In genomic region chr11:96229354-96229973, GRCh38 we compare ENCODE assay signal across 10 cellular contexts.
DNase-seq lines count a peak whose midpoint lies in the region; ATAC-seq and TF ChIP-seq lines count a peak whose summit lies in the region.
"Had no signal": no experiment of that assay in that cellular context is flagged by ENCODE, and none has a peak within 500 bp of the region (broad histone marks: within the 10 kb centered on the region; RNA-seq: fewer than 3 reads in every experiment).

No MANE protein-coding gene starts in this region.

- no peaks in the 10 kb centered on the region for H3K9me3 ChIP-seq in Peyer's patch
- no peaks in the 10 kb centered on the region for H3K9me3 ChIP-seq in WERI-Rb-1 (ENCODE audit: severe bottlenecking)

- no peaks in the 10 kb centered on the region for H3K9me3 Mint-ChIP-seq in activated CD4-positive, alpha-beta T cell treated with anti-CD3 and anti-CD28 coated beads, Interleukin-2, amount 10 ng/mL, durations not matched to agents 24 days and 14 days
- no peaks in the 10 kb centered on the region for H3K9me3 Mint-ChIP-seq in stimulated activated naive CD8-positive, alpha-beta T cell treated with anti-CD3 and anti-CD28 coated beads, Interleukin-15, amount 100 ng/mL, for 72 hours

- H3K4me1 ChIP-seq in Peyer's patch, result no peaks in the 10 kb centered on the region
- peaks cover 36% of the 10 kb centered on the region for H3K4me1 ChIP-seq in foreskin keratinocyte

- TF ChIP-seq CTCF in Peyer's patch (IDR thresholded peaks at IDR 0.05) (no peak), foreskin keratinocyte (conservative IDR thresholded peaks at IDR 0.05) (no peak), WERI-Rb-1 (IDR thresholded peaks at IDR 0.05; ENCODE audit: low read depth, low read length) (no peak)

- peak overlapping the region; percentile 70 for H3K27ac Mint-ChIP-seq in activated CD4-positive, alpha-beta T cell treated with anti-CD3 and anti-CD28 coated beads, Interleukin-2, amount 10 ng/mL, durations not matched to agents 24 days and 14 days
- peak overlapping the region; percentile 7 to 91 for H3K27ac Mint-ChIP-seq in stimulated activated naive CD8-positive, alpha-beta T cell treated with anti-CD3 and anti-CD28 coated beads, Interleukin-15, amount 100 ng/mL, for 72 hours

- intact Hi-C loops in activated CD4-positive, alpha-beta T cell treated with anti-CD3 and anti-CD28 coated beads, Interleukin-2, amount 10 ng/mL, durations not matched to agents 24 days and 14 days (cut with micrococcal nuclease), result no loop called here

- peak overlapping the region in 3 of 4 donors; percentile 20 to 63 (median 40) for H3K27ac ChIP-seq in Peyer's patch
- H3K27ac ChIP-seq in foreskin keratinocyte, result peak overlapping the region; percentile 13
- no peak overlapping the region for H3K27ac ChIP-seq in WERI-Rb-1

- TF ChIP-seq POLR2A in Peyer's patch (IDR thresholded peaks at IDR 0.05), result no peak

- H3K27me3 ChIP-seq in Peyer's patch (no peaks in the 10 kb centered on the region), foreskin keratinocyte (no peaks in the 10 kb centered on the region), WERI-Rb-1 (ENCODE audit: insufficient read depth, low read depth, severe bottlenecking) (no peaks in the 10 kb centered on the region)

- H3K4me3 ChIP-seq in Peyer's patch (no peak overlapping the region), WERI-Rb-1 (ENCODE audit: low read depth, low read length) (no peak overlapping the region)

- peaks cover 31% of the 10 kb centered on the region for H3K4me1 Mint-ChIP-seq in activated CD4-positive, alpha-beta T cell treated with anti-CD3 and anti-CD28 coated beads, Interleukin-2, amount 10 ng/mL, durations not matched to agents 24 days and 14 days
- peaks cover 83% of the 10 kb centered on the region for H3K4me1 Mint-ChIP-seq in stimulated activated naive CD8-positive, alpha-beta T cell treated with anti-CD3 and anti-CD28 coated beads, Interleukin-15, amount 100 ng/mL, for 72 hours

- H3K36me3 Mint-ChIP-seq in activated CD4-positive, alpha-beta T cell treated with anti-CD3 and anti-CD28 coated beads, Interleukin-2, amount 10 ng/mL, durations not matched to agents 24 days and 14 days (ENCODE audit: low read depth), result peaks cover 24% of the 10 kb centered on the region

- no peaks in the 10 kb centered on the region for H3K36me3 ChIP-seq in Peyer's patch
- peaks cover 2% of the 10 kb centered on the region; the same call in 1 of the 2 replicates for H3K36me3 ChIP-seq in WERI-Rb-1

- H3K4me3 Mint-ChIP-seq in activated CD4-positive, alpha-beta T cell treated with anti-CD3 and anti-CD28 coated beads, Interleukin-2, amount 10 ng/mL, durations not matched to agents 24 days and 14 days, result no peak overlapping the region
- H3K4me3 Mint-ChIP-seq in stimulated activated naive CD8-positive, alpha-beta T cell treated with anti-CD3 and anti-CD28 coated beads, Interleukin-15, amount 100 ng/mL, for 72 hours, result peak overlapping the region; percentile 60 to 61

- DNase-seq in activated CD4-positive, alpha-beta T cell treated with anti-CD3 and anti-CD28 coated beads, Interleukin-2, amount 10 ng/mL, durations not matched to agents 24 days and 14 days, result no peak
- DNase-seq in activated CD4-positive, alpha-beta T cell treated with anti-CD3 and anti-CD28 coated beads, Interleukin-2, amount 50 U/mL, for 48 hours, result no peak
- DNase-seq in Peyer's patch (no peak), foreskin keratinocyte (no peak), NCI-H446 (lab: John Stamatoyannopoulos, UW) (no peak), WERI-Rb-1 (no peak)
- no peak for DNase-seq in stimulated activated naive CD8-positive, alpha-beta T cell treated with anti-CD3 and anti-CD28 coated beads, Interleukin-15, amount 100 ng/mL, for 72 hours
- DNase-seq: islet precursor cell, NCI-H1048 had no signal

- no peaks in the 10 kb centered on the region for H3K27me3 Mint-ChIP-seq in activated CD4-positive, alpha-beta T cell treated with anti-CD3 and anti-CD28 coated beads, Interleukin-2, amount 10 ng/mL, durations not matched to agents 24 days and 14 days
- H3K27me3 Mint-ChIP-seq in stimulated activated naive CD8-positive, alpha-beta T cell treated with anti-CD3 and anti-CD28 coated beads, Interleukin-15, amount 100 ng/mL, for 72 hours, result no peaks in the 10 kb centered on the region

- no peak for ATAC-seq in foreskin keratinocyte
- ATAC-seq in stimulated activated naive CD8-positive, alpha-beta T cell treated with anti-CD3 and anti-CD28 coated beads, Interleukin-15, amount 100 ng/mL, for 72 hours, result peak; percentile 85
- ATAC-seq in GM21447 (IDR thresholded peaks at IDR 0.05; ENCODE audit: unreplicated experiment), result no peak
